8 cellular contexts compared by ENCODE assay signal in genomic region chr4:110193822-110194761, GRCh38.
A peak's percentile ranks its signal among the peaks of the same experiment; 100 is the strongest.
DNase-seq lines count a peak whose midpoint lies in the region; ATAC-seq lines count a peak whose summit lies in the region.

No MANE protein-coding gene starts in this region.

- H3K36me3 Mint-ChIP-seq in memory B cell: no peaks in the 10 kb centered on the region

- no peaks in the 10 kb centered on the region for H3K9me3 Mint-ChIP-seq in memory B cell

- ATAC-seq in GM18909 (IDR thresholded peaks at IDR 0.05; ENCODE audit: poor library complexity, unreplicated experiment) (peak; percentile 78), HG03103 (IDR thresholded peaks at IDR 0.05; ENCODE audit: low read depth, unreplicated experiment) (peak; percentile 74), memory B cell (ENCODE audit: low read depth) (peak; percentile 79)

- H3K27ac Mint-ChIP-seq in memory B cell: peak overlapping the region; percentile 72

- DNase-seq in AG08395 (ENCODE audit: low spot score) (peak; percentile 72), NCI-H446 (lab: John Stamatoyannopoulos, UW) (peak; percentile 82 to 93), ecto neural progenitor cell (ENCODE audit: low spot score) (peak; percentile 84), memory B cell (ENCODE audit: low spot score in 2 of 2) (peak; percentile 41 to 51)
- DNase-seq in activated CD4-positive, alpha-beta T cell treated with anti-CD3 and anti-CD28 coated beads, Interleukin-2, amount 50 U/mL, for 48 hours: peak; percentile 63 to 74
- peak; percentile 54 to 69 for DNase-seq in stimulated activated CD8-positive, alpha-beta memory T cell treated with anti-CD3 and anti-CD28 coated beads, Interleukin-15, amount 100 ng/mL, for 48 hours (ENCODE audit: low read depth in 2 of 2)

- H3K4me1 Mint-ChIP-seq in memory B cell: peaks cover 21% of the 10 kb centered on the region

- H3K4me3 Mint-ChIP-seq in memory B cell: no peak overlapping the region

- no peaks in the 10 kb centered on the region for H3K27me3 Mint-ChIP-seq in memory B cell

Comparison
In these comparisons a context has a peak if more than half of its experiments do, and no peak if none do; other contexts are left out.
1. Peak in every context shown above with its lines: DNase-seq and ATAC-seq.